ENCODE assay signal across 30 cellular contexts in the genomic region with DNA sequence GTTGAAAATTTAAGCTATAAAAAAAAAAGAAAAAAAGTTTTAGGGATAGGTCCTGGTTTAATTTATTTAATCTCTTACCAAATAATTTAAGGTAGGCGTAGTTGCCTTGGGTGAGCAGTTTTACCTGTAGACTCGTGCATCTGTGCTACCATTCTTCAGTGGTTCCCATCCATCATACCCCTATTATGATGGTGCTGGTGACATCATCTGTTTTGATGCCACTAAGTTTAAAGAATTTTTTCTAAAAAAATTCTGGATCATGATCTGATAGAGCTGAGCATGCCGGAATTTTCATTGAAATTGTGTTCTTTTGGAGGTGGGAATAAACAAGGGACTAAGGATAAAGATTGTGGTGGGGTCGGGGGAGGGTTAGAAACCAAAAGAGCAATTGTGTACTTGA. TPM values are rescaled to one million over a fixed set of nuclear protein-coding genes. Genes with fewer than 3 reads are reported as not detected.
A peak's percentile ranks its signal among the peaks of the same experiment; 100 is the strongest.
DNase-seq lines count a peak whose midpoint lies in the region; ATAC-seq and TF ChIP-seq lines count a peak whose summit lies in the region.
"Had no signal": no experiment of that assay in that cellular context is flagged by ENCODE, and none has a peak within 500 bp of the region (broad histone marks: within the 10 kb centered on the region; RNA-seq: fewer than 3 reads in every experiment).

No MANE protein-coding gene starts in this region.

- H2BK15ac ChIP-seq in IMR-90 (ENCODE audit: low read depth, low read length): no peak overlapping the region

- H4K8ac ChIP-seq in IMR-90 (ENCODE audit: low read depth in 2 of 2, low read length in 2 of 2): no peak overlapping the region

- H4K20me1 ChIP-seq in IMR-90 (ENCODE audit: insufficient read depth, low read length): peaks cover 88% of the 10 kb centered on the region

- BruUV-seq in A673 (replicated peaks; lab: Mats Ljungman, UMichigan) (no TSS peak), IMR-90 (replicated peaks; lab: Mats Ljungman, UMichigan) (no TSS peak)

- TF ChIP-seq EP300 in esophagus muscularis mucosa (IDR thresholded peaks at IDR 0.05) (no peak), sigmoid colon (IDR thresholded peaks at IDR 0.05) (no peak)

- H3K18ac ChIP-seq in IMR-90 (ENCODE audit: low read depth, low read length): no peak overlapping the region

- H3K27me3 Mint-ChIP-seq in CD8-positive, alpha-beta T cell (ENCODE audit: low read depth): peaks cover 73% of the 10 kb centered on the region
- H3K27me3 Mint-ChIP-seq: B cell had no signal

- no peak overlapping the region for H4K91ac ChIP-seq in IMR-90 (ENCODE audit: insufficient read depth, low read depth, low read length)

- H3K9me3 ChIP-seq in A673 (ENCODE audit: low read depth, low read length, poor library complexity, severe bottlenecking) (no peaks in the 10 kb centered on the region), IMR-90 (ENCODE audit: control insufficient read depth, insufficient read depth, low read length) (no peaks in the 10 kb centered on the region), esophagus muscularis mucosa (no peaks in the 10 kb centered on the region), sigmoid colon (no peaks in the 10 kb centered on the region)
- H3K9me3 ChIP-seq in CD8-positive, alpha-beta T cell (ENCODE audit: low read length): no peaks in the 10 kb centered on the region
- H3K9me3 ChIP-seq: A549, colonic mucosa, heart right ventricle, Peyer's patch, thoracic aorta had no signal

- TF ChIP-seq CTCF in A673 (conservative IDR thresholded peaks at IDR 0.05; ENCODE audit: low read depth, low read length): no peak
- no peak for TF ChIP-seq CTCF in IMR-90 (conservative IDR thresholded peaks at IDR 0.05; ENCODE audit: low read depth, low read length)
- TF ChIP-seq CTCF in esophagus muscularis mucosa (IDR thresholded peaks at IDR 0.05): no peak
- no peak for TF ChIP-seq CTCF in sigmoid colon (IDR thresholded peaks at IDR 0.05)
- TF ChIP-seq CTCF in CD8-positive, alpha-beta T cell (IDR thresholded peaks at IDR 0.05): no peak

- H3K4ac ChIP-seq in IMR-90 (ENCODE audit: low read depth, low read length): no peak overlapping the region

- H3K36me3 ChIP-seq in A673 (ENCODE audit: insufficient read depth, low read length, poor library complexity, severe bottlenecking) (no peaks in the 10 kb centered on the region), IMR-90 (ENCODE audit: control insufficient read depth, insufficient read depth, low read length) (peaks cover 4% of the 10 kb centered on the region), esophagus muscularis mucosa (peaks cover 0 to 11% (median 0%) of the 10 kb centered on the region in 4 donors), sigmoid colon (no peaks in the 10 kb centered on the region)
- H3K36me3 ChIP-seq in CD8-positive, alpha-beta T cell (ENCODE audit: insufficient read depth, low read length): no peaks in the 10 kb centered on the region
- H3K36me3 ChIP-seq: colonic mucosa, Peyer's patch, thoracic aorta, WERI-Rb-1 had no signal

- intact Hi-C loops in A673 (cut with micrococcal nuclease; ENCODE audit: unreplicated experiment) (no loop called here), IMR-90 (cut with micrococcal nuclease) (no loop called here), esophagus muscularis mucosa (cut with DNase I) (no loop called here), sigmoid colon (cut with DNase I) (no loop called here)
- intact Hi-C loops in CD8-positive, alpha-beta T cell (cut with DNase I, micrococcal nuclease): no loop called here

- H3K9me1 ChIP-seq in IMR-90 (ENCODE audit: insufficient read depth, low read length): peaks cover 16% of the 10 kb centered on the region

- H3K4me1 ChIP-seq in A673 (ENCODE audit: insufficient read depth, low read length, poor library complexity, severe bottlenecking) (peaks cover 72% of the 10 kb centered on the region), IMR-90 (ENCODE audit: control insufficient read depth, insufficient read depth, low read length) (peaks cover 22% of the 10 kb centered on the region), esophagus muscularis mucosa (peaks cover 58 to 96% (median 86%) of the 10 kb centered on the region in 4 donors), sigmoid colon (peaks cover 0 to 76% (median 65%) of the 10 kb centered on the region in 4 donors)
- H3K4me1 ChIP-seq in CD8-positive, alpha-beta T cell (ENCODE audit: insufficient read depth, low read length): peaks cover 1% of the 10 kb centered on the region
- H3K4me1 ChIP-seq: colonic mucosa had no signal

- no peak overlapping the region for H3K4me3 ChIP-seq in A673 (ENCODE audit: low read depth, low read length, poor library complexity, severe bottlenecking)
- H3K4me3 ChIP-seq in IMR-90 (ENCODE audit: insufficient read depth, low read depth, low read length): no peak overlapping the region
- H3K4me3 ChIP-seq in esophagus muscularis mucosa: no peak overlapping the region
- H3K4me3 ChIP-seq in sigmoid colon: no peak overlapping the region
- no peak overlapping the region for H3K4me3 ChIP-seq in CD8-positive, alpha-beta T cell (ENCODE audit: low read depth, low read length)
- H3K4me3 ChIP-seq: A549, colonic mucosa, heart right ventricle, Peyer's patch, thoracic aorta had no signal

- TF ChIP-seq RAD21 in IMR-90 (IDR thresholded peaks at IDR 0.05; ENCODE audit: low read length): no peak

- no peak overlapping the region for H4K5ac ChIP-seq in IMR-90 (ENCODE audit: low read depth, low read length)

- no peak overlapping the region for H2AK9ac ChIP-seq in IMR-90 (replicated peaks; ENCODE audit: low read depth, low read length, poor library complexity)

- H3K27me3 ChIP-seq in A673 (replicated peaks; ENCODE audit: insufficient read depth, low read depth, low read length, poor library complexity): no peaks in the 10 kb centered on the region
- H3K27me3 ChIP-seq in IMR-90 (ENCODE audit: control insufficient read depth, insufficient read depth, low read length): no peaks in the 10 kb centered on the region
- H3K27me3 ChIP-seq in esophagus muscularis mucosa: no peaks in the 10 kb centered on the region
- H3K27me3 ChIP-seq in sigmoid colon: no peaks in the 10 kb centered on the region
- peaks cover 37% of the 10 kb centered on the region for H3K27me3 ChIP-seq in CD8-positive, alpha-beta T cell (ENCODE audit: insufficient read depth, low read length)
- H3K27me3 ChIP-seq: colonic mucosa, heart right ventricle, Peyer's patch had no signal

- dilution Hi-C loops in IMR-90 (cut with HindIII; ENCODE audit: low sequenced_read_pairs, unreplicated experiment): no loop called here

- peak overlapping the region; percentile 33; the same call in 1 of the 2 replicates for H2BK20ac ChIP-seq in IMR-90 (ENCODE audit: low read depth, low read length)

- no peak overlapping the region for H3K9ac ChIP-seq in IMR-90 (ENCODE audit: low read depth, low read length)

- H3K36me3 Mint-ChIP-seq in CD8-positive, alpha-beta T cell: no peaks in the 10 kb centered on the region
- H3K36me3 Mint-ChIP-seq: T-cell had no signal

- no peak overlapping the region for H3K4me3 Mint-ChIP-seq in CD8-positive, alpha-beta T cell
- H3K4me3 Mint-ChIP-seq: activated CD8-positive, alpha-beta T cell treated with anti-CD3 and anti-CD28 coated beads, Interleukin-2, amount 10 ng/mL, durations not matched to agents 7 days and 5 days; activated T-helper 17 cell treated with anti-CD3 and anti-CD28 coated beads, Interleukin-2, amount 50 U/mL, for 72 hours; B cell; naive thymus-derived CD8-positive, alpha-beta T cell; T-cell had no signal

- H3K27ac ChIP-seq in A673 (ENCODE audit: low read depth, low read length, poor library complexity, severe bottlenecking): peak overlapping the region; percentile 98
- no peak overlapping the region for H3K27ac ChIP-seq in IMR-90 (ENCODE audit: insufficient read depth, low read length)
- H3K27ac ChIP-seq in esophagus muscularis mucosa (replicated peaks in 1 of 4): peak overlapping the region; percentile 42 to 67 (median 55)
- peak overlapping the region in 3 of 4 donors; percentile 56 to 72 (median 68) for H3K27ac ChIP-seq in sigmoid colon
- H3K27ac ChIP-seq in CD8-positive, alpha-beta T cell (ENCODE audit: low read depth, low read length): no peak overlapping the region
- H3K27ac ChIP-seq: colonic mucosa, WERI-Rb-1 had no signal

- POLR2A ChIA-PET in A673 (lab: Charles Lee; ENCODE audit: low non-redundant PET) (no interaction called here), IMR-90 (lab: Charles Lee; ENCODE audit: unreplicated experiment) (interaction anchor here (0.6 kb wide), 1 partner anchor 1492 kb away, joined by 11 read pairs; no protein-coding TSS in a partner anchor)
- POLR2A ChIA-PET in CD8-positive, alpha-beta T cell (lab: Charles Lee): no interaction called here

- H2BK5ac ChIP-seq in IMR-90 (ENCODE audit: low read depth, low read length, poor library complexity, severe bottlenecking): no peak overlapping the region

- H3K56ac ChIP-seq in IMR-90 (ENCODE audit: extremely low read depth, insufficient read depth, low read length): no peak overlapping the region

- no peak overlapping the region for H2AK5ac ChIP-seq in IMR-90 (ENCODE audit: low read depth, low read length)

- H2AFZ ChIP-seq in IMR-90 (replicated peaks; ENCODE audit: low read length, poor library complexity): no peak overlapping the region

- peaks cover 7 to 68% of the 10 kb centered on the region in 2 experiments for H3K79me1 ChIP-seq in IMR-90 (ENCODE audit: low read depth in 1 of 2, low read length in 2 of 2)

- H3K4me1 Mint-ChIP-seq in CD8-positive, alpha-beta T cell (ENCODE audit: low read depth): peaks cover 7% of the 10 kb centered on the region
- H3K4me1 Mint-ChIP-seq: activated T-helper 17 cell treated with anti-CD3 and anti-CD28 coated beads, Interleukin-2, amount 50 U/mL, for 72 hours had no signal

- no peak overlapping the region for H2BK120ac ChIP-seq in IMR-90 (ENCODE audit: low read depth, low read length)

- no peak overlapping the region for H3K23ac ChIP-seq in IMR-90 (ENCODE audit: low read depth, low read length)

- DNase-seq in A673 (ENCODE audit: low spot score) (no peak), IMR-90 (no peak), esophagus muscularis mucosa (ENCODE audit: extremely low spot score) (no peak), sigmoid colon (no peak)
- DNase-seq in activated CD8-positive, alpha-beta memory T cell treated with anti-CD3 and anti-CD28 coated beads for 24 hours: no peak
- no peak for DNase-seq in CD8-positive, alpha-beta T cell
- DNase-seq: activated CD4-positive, alpha-beta T cell treated with anti-CD3 and anti-CD28 coated beads for 4 hours; activated CD8-positive, alpha-beta T cell treated with anti-CD3 and anti-CD28 coated beads, Interleukin-2, amount 10 ng/mL, durations not matched to agents 7 days and 5 days; activated naive CD4-positive, alpha-beta T cell treated with anti-CD3 and anti-CD28 coated beads, Interleukin-2, amount 50 U/mL, for 16 hours; amniotic stem cell; colonic mucosa; foreskin melanocyte; heart right ventricle; kidney; naive thymus-derived CD8-positive, alpha-beta T cell; NCI-H2107; NCI-H345; NCI-H82; Peyer's patch; small intestine; stimulated activated naive CD4-positive, alpha-beta T cell; T-cell; WERI-Rb-1 had no signal

- no peak overlapping the region for H3K4me2 ChIP-seq in IMR-90 (ENCODE audit: low read depth, low read length)

- peak overlapping the region; percentile 18; the same call in 1 of the 2 replicates for H3K14ac ChIP-seq in IMR-90 (replicated peaks; ENCODE audit: low read depth, low read length)

- no peaks in the 10 kb centered on the region for H3K9me3 Mint-ChIP-seq in CD8-positive, alpha-beta T cell
- H3K9me3 Mint-ChIP-seq: activated T-helper 17 cell treated with anti-CD3 and anti-CD28 coated beads, Interleukin-2, amount 50 U/mL, for 72 hours; naive thymus-derived CD8-positive, alpha-beta T cell; T-cell had no signal

- TF ChIP-seq POLR2A in IMR-90 (IDR thresholded peaks at IDR 0.05; ENCODE audit: low read depth, low read length) (no peak), esophagus muscularis mucosa (IDR thresholded peaks at IDR 0.05; ENCODE audit: low read depth) (no peak), sigmoid colon (IDR thresholded peaks at IDR 0.05) (no peak)

- in situ Hi-C loops in IMR-90 (cut with MboI; ENCODE audit: low sequenced_read_pairs): no loop called here

- no peak overlapping the region for H3K27ac Mint-ChIP-seq in CD8-positive, alpha-beta T cell
- H3K27ac Mint-ChIP-seq: activated CD8-positive, alpha-beta T cell treated with anti-CD3 and anti-CD28 coated beads, Interleukin-2, amount 10 ng/mL, durations not matched to agents 7 days and 5 days; activated T-helper 17 cell treated with anti-CD3 and anti-CD28 coated beads, Interleukin-2, amount 50 U/mL, for 72 hours; B cell; naive thymus-derived CD8-positive, alpha-beta T cell; T-cell had no signal

- CTCF ChIA-PET in A673 (lab: Charles Lee) (no interaction called here), IMR-90 (lab: Yijun Ruan, JAX) (interaction anchor here (0.6 kb wide), 1 partner anchor 241 kb away, joined by 3 read pairs; no protein-coding TSS in a partner anchor)
- CTCF ChIA-PET in CD8-positive, alpha-beta T cell (lab: Charles Lee): no interaction called here

- no CpG with 5 or more reads among the region's 4 CpGs for WGBS in IMR-90 (ENCODE audit: extremely low coverage in 2 of 2, insufficient read length in 1 of 2), 2 experiments
- WGBS in esophagus muscularis mucosa: 95% methylated on average over 4 of the region's 4 CpGs
- 86 to 87% methylated on average over 4 of the region's 4 CpGs for WGBS in sigmoid colon, 2 donors

- ATAC-seq in IMR-90 (ENCODE audit: low read depth) (no peak), GM18867 (IDR thresholded peaks at IDR 0.05; ENCODE audit: unreplicated experiment) (no peak), GM19397 (IDR thresholded peaks at IDR 0.05; ENCODE audit: unreplicated experiment) (no peak)
- ATAC-seq in CD8-positive, alpha-beta T cell: no peak
- ATAC-seq: A549; activated CD8-positive, alpha-beta T cell treated with anti-CD3 and anti-CD28 coated beads, Interleukin-2, amount 10 ng/mL, durations not matched to agents 7 days and 5 days; activated T-helper 17 cell treated with anti-CD3 and anti-CD28 coated beads, Interleukin-2, amount 50 U/mL, for 72 hours; esophagus mucosa; heart right ventricle; naive thymus-derived CD8-positive, alpha-beta T cell; T-cell had no signal

RNA-seq across cellular contexts. Expression of gene LAMC1, which starts 15.7 kb away (rescaled TPM):
- total RNA-seq in A673 (2021): 95.5 and 98.6 TPM in 2 replicates
- total RNA-seq in IMR-90 (2012; rRNA removed): 361 and 394 TPM in 2 replicates
- polyA plus RNA-seq in IMR-90 (2012; rRNA removed): 223 and 249 TPM in 2 replicates
- polyA plus RNA-seq in IMR-90 (2012; cell fraction: cytosol; rRNA removed): 90.5 and 125 TPM in 2 replicates
- polyA plus RNA-seq in IMR-90 (2012; cell fraction: nucleus; rRNA removed; ENCODE audit: low replicate concordance): 105 and 251 TPM in 2 replicates
- 100 to 1,000 TPM; 387 to 474 (median 408) TPM for total RNA-seq in esophagus muscularis mucosa
- 100 to 1,000 TPM; 269 to 542 (median 281) TPM for total RNA-seq in sigmoid colon
- polyA plus RNA-seq in sigmoid colon: 10 to 100 TPM in 2 of 3 donors, 1 to 10 TPM in 1; 3.5 to 28.9 (median 18.0) TPM
- total RNA-seq in CD8-positive, alpha-beta T cell: under 1 TPM in 1 of 2 experiments, not detected in 1; 0.50 TPM
- total RNA-seq: activated CD8-positive, alpha-beta T cell treated with anti-CD3 and anti-CD28 coated beads, Interleukin-2, amount 10 ng/mL, durations not matched to agents 7 days and 5 days had no signal
- polyA plus RNA-seq: naive thymus-derived CD8-positive, alpha-beta T cell had no signal

Comparison
In these comparisons a context has a peak if more than half of its experiments do, and no peak if none do; other contexts are left out.
1. H3K27ac ChIP-seq: peak in A673 (single experiment), esophagus muscularis mucosa (4 of 4) and sigmoid colon (3 of 4); none in IMR-90 (single experiment) and CD8-positive, alpha-beta T cell (single experiment).
2. RNA of gene LAMC1, which starts 15.7 kb away (total RNA-seq): 387 to 474 TPM in esophagus muscularis mucosa, 361 to 394 TPM in IMR-90, 269 to 542 TPM in sigmoid colon and 95.5 to 98.6 TPM in A673; 0.50 TPM in CD8-positive, alpha-beta T cell; every median in the first group is over 10 times any median in the second.